In the genomic region with DNA sequence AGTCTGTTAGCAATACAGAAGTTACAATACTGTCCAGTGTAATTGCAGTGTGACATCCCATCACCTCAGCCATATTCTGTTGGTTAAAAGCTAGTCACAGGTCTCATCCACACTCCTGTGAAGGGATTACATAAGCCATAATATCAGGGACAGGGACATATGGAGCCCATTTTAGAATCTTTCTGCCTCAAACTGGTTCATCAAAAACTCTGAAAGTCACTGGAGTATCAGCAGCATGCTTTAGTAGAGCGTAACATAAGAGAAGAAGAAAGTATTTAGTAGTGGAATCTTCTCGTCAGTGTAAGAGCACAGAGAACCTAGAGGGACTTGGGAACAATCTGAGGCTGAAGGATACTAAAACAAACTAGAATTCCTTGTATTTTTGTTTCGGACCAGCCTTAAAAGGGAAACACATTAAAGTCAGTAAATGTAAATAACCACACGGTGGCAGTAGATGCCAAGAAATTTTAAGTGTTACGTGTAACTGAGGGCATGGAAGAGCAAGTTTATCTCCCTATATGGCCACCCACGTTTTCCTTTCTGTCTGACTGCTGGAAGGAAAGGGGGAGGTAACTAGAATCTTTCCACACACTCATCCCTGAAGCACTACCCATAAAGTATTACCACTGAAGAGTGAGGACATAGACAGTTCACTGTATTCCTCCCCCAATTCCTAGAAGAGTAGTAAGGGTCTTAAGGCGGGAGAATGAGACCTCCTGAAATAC, we compare ENCODE assay signal across 1 cellular context.
TF ChIP-seq lines count a peak whose summit lies in the region.

No MANE protein-coding gene starts in this region.

TF ChIP-seq in HEK293, 187 proteins besides CTCF, POLR2A, EP300 and RAD21 (continued from another document):
- no peak for TF ChIP-seq ZNF350 (tag by site-specific recombination; IDR thresholded peaks at IDR 0.05)
- TF ChIP-seq ZNF341 (tag by site-specific recombination; IDR thresholded peaks at IDR 0.05; ENCODE audit: low read depth), result no peak
- TF ChIP-seq ZNF274 (IDR thresholded peaks at IDR 0.05; ENCODE audit: low read length), result no peak
- TF ChIP-seq ZNF274 (tag by site-specific recombination; IDR thresholded peaks at IDR 0.05; ENCODE audit: borderline replicate concordance), result no peak
- no peak for TF ChIP-seq ZBTB20 (tag by site-specific recombination; IDR thresholded peaks at IDR 0.05)
- no peak for TF ChIP-seq ZNF175 (tag by site-specific recombination; IDR thresholded peaks at IDR 0.05)
- TF ChIP-seq, protein P1, sequence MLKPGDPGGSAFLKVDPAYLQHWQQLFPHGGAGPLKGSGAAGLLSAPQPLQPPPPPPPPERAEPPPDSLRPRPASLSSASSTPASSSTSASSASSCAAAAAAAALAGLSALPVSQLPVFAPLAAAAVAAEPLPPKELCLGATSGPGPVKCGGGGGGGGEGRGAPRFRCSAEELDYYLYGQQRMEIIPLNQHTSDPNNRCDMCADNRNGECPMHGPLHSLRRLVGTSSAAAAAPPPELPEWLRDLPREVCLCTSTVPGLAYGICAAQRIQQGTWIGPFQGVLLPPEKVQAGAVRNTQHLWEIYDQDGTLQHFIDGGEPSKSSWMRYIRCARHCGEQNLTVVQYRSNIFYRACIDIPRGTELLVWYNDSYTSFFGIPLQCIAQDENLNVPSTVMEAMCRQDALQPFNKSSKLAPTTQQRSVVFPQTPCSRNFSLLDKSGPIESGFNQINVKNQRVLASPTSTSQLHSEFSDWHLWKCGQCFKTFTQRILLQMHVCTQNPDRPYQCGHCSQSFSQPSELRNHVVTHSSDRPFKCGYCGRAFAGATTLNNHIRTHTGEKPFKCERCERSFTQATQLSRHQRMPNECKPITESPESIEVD (tag by site-specific recombination; IDR thresholded peaks at IDR 0.05), result no peak
- no peak for TF ChIP-seq KLF8 (tag by site-specific recombination; IDR thresholded peaks at IDR 0.05)
- TF ChIP-seq, protein P2, sequence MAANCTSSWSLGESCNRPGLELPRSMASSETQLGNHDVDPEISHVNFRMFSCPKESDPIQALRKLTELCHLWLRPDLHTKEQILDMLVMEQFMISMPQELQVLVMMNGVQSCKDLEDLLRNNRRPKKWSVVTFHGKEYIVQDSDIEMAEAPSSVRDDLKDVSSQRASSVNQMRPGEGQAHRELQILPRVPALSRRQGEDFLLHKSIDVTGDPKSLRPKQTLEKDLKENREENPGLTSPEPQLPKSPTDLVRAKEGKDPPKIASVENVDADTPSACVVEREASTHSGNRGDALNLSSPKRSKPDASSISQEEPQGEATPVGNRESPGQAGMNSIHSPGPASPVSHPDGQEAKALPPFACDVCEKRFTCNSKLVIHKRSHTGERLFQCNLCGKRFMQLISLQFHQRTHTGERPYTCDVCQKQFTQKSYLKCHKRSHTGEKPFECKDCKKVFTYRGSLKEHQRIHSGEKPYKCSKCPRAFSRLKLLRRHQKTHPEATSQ (tag by site-specific recombination; IDR thresholded peaks at IDR 0.05), result no peak
- TF ChIP-seq, protein P3, sequence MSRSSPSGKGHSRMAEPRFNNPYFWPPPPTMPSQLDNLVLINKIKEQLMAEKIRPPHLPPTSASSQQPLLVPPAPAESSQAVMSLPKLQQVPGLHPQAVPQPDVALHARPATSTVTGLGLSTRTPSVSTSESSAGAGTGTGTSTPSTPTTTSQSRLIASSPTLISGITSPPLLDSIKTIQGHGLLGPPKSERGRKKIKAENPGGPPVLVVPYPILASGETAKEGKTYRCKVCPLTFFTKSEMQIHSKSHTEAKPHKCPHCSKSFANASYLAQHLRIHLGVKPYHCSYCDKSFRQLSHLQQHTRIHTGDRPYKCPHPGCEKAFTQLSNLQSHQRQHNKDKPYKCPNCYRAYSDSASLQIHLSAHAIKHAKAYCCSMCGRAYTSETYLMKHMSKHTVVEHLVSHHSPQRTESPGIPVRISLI (tag by site-specific recombination; IDR thresholded peaks at IDR 0.05), result no peak
- TF ChIP-seq REPIN1 (tag by site-specific recombination; IDR thresholded peaks at IDR 0.05; ENCODE audit: low read depth), result no peak
- TF ChIP-seq, protein P4, sequence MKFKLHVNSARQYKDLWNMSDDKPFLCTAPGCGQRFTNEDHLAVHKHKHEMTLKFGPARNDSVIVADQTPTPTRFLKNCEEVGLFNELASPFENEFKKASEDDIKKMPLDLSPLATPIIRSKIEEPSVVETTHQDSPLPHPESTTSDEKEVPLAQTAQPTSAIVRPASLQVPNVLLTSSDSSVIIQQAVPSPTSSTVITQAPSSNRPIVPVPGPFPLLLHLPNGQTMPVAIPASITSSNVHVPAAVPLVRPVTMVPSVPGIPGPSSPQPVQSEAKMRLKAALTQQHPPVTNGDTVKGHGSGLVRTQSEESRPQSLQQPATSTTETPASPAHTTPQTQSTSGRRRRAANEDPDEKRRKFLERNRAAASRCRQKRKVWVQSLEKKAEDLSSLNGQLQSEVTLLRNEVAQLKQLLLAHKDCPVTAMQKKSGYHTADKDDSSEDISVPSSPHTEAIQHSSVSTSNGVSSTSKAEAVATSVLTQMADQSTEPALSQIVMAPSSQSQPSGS (tag by site-specific recombination; IDR thresholded peaks at IDR 0.05; ENCODE audit: low read depth), result no peak
- TF ChIP-seq ZNF785 (tag by site-specific recombination; IDR thresholded peaks at IDR 0.05), result no peak
- no peak for TF ChIP-seq ZNF354C (tag by site-specific recombination; IDR thresholded peaks at IDR 0.05; ENCODE audit: borderline replicate concordance, low read depth)
- TF ChIP-seq ZNF211 (tag by site-specific recombination; IDR thresholded peaks at IDR 0.05; ENCODE audit: low read depth), result no peak
- TF ChIP-seq, protein P5, sequence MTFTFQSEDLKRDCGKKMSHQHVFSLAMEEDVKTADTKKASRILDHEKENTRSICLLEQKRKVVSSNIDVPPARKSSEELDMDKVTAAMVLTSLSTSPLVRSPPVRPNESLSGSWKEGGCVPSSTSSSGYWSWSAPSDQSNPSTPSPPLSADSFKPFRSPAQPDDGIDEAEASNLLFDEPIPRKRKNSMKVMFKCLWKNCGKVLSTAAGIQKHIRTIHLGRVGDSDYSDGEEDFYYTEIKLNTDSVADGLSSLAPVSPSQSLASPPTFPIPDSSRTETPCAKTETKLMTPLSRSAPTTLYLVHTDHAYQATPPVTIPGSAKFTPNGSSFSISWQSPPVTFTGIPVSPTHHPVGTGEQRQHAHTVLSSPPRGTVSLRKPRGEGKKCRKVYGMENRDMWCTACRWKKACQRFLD (tag by site-specific recombination; IDR thresholded peaks at IDR 0.05), result no peak
- TF ChIP-seq ZNF670 (tag by site-specific recombination; IDR thresholded peaks at IDR 0.05; ENCODE audit: low read depth), result no peak
- TF ChIP-seq ZNF426 (tag by site-specific recombination; IDR thresholded peaks at IDR 0.05), result no peak
- TF ChIP-seq SCRT2 (tag by site-specific recombination; IDR thresholded peaks at IDR 0.05), result no peak
- no peak for TF ChIP-seq ZNF24 (tag by site-specific recombination; IDR thresholded peaks at IDR 0.05)
- TF ChIP-seq SP7 (tag by site-specific recombination; IDR thresholded peaks at IDR 0.05), result peak; percentile 20; the same call in 1 of the 2 replicates
- no peak for TF ChIP-seq ZNF473 (tag by site-specific recombination; IDR thresholded peaks at IDR 0.05)
- TF ChIP-seq, protein P6, sequence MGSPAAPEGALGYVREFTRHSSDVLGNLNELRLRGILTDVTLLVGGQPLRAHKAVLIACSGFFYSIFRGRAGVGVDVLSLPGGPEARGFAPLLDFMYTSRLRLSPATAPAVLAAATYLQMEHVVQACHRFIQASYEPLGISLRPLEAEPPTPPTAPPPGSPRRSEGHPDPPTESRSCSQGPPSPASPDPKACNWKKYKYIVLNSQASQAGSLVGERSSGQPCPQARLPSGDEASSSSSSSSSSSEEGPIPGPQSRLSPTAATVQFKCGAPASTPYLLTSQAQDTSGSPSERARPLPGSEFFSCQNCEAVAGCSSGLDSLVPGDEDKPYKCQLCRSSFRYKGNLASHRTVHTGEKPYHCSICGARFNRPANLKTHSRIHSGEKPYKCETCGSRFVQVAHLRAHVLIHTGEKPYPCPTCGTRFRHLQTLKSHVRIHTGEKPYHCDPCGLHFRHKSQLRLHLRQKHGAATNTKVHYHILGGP (tag by site-specific recombination; IDR thresholded peaks at IDR 0.05), result no peak
- no peak for TF ChIP-seq ZNF747 (tag by site-specific recombination; IDR thresholded peaks at IDR 0.05)
- TF ChIP-seq KLF7 (tag by site-specific recombination; IDR thresholded peaks at IDR 0.05; ENCODE audit: borderline replicate concordance), result no peak
- TF ChIP-seq, protein P7, sequence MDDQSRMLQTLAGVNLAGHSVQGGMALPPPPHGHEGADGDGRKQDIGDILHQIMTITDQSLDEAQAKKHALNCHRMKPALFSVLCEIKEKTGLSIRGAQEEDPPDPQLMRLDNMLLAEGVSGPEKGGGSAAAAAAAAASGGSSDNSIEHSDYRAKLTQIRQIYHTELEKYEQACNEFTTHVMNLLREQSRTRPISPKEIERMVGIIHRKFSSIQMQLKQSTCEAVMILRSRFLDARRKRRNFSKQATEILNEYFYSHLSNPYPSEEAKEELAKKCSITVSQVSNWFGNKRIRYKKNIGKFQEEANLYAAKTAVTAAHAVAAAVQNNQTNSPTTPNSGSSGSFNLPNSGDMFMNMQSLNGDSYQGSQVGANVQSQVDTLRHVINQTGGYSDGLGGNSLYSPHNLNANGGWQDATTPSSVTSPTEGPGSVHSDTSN (CRISPR knock-in tag; IDR thresholded peaks at IDR 0.05), result no peak
- TF ChIP-seq, protein P8, sequence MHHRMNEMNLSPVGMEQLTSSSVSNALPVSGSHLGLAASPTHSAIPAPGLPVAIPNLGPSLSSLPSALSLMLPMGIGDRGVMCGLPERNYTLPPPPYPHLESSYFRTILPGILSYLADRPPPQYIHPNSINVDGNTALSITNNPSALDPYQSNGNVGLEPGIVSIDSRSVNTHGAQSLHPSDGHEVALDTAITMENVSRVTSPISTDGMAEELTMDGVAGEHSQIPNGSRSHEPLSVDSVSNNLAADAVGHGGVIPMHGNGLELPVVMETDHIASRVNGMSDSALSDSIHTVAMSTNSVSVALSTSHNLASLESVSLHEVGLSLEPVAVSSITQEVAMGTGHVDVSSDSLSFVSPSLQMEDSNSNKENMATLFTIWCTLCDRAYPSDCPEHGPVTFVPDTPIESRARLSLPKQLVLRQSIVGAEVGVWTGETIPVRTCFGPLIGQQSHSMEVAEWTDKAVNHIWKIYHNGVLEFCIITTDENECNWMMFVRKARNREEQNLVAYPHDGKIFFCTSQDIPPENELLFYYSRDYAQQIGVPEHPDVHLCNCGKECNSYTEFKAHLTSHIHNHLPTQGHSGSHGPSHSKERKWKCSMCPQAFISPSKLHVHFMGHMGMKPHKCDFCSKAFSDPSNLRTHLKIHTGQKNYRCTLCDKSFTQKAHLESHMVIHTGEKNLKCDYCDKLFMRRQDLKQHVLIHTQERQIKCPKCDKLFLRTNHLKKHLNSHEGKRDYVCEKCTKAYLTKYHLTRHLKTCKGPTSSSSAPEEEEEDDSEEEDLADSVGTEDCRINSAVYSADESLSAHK (tag by site-specific recombination; IDR thresholded peaks at IDR 0.05), result no peak
- TF ChIP-seq, protein P9, sequence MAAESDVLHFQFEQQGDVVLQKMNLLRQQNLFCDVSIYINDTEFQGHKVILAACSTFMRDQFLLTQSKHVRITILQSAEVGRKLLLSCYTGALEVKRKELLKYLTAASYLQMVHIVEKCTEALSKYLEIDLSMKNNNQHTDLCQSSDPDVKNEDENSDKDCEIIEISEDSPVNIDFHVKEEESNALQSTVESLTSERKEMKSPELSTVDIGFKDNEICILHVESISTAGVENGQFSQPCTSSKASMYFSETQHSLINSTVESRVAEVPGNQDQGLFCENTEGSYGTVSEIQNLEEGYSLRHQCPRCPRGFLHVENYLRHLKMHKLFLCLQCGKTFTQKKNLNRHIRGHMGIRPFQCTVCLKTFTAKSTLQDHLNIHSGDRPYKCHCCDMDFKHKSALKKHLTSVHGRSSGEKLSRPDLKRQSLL (tag by site-specific recombination; IDR thresholded peaks at IDR 0.05), result no peak
- no peak for TF ChIP-seq ZNF791 (tag by site-specific recombination; IDR thresholded peaks at IDR 0.05)
